ENCODE assay signal across 13 cellular contexts in the genomic region with DNA sequence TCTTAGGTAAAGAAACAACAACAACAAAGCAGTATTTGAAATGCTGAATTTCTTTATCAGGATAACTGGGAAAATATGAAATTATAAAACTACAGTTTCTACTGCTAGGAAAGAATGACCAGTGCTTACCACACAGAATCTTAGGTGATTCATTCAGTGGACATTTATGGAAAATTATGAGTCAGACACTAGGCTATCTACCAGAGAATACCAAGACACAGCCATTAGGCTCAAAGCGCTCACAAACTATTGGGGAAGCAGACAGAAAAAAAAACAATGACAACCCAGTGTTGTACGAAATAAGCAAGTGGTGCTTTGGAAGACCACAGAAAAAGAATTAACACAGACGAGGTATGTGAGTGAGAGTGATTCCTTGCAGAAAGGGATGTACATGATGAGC.
DNase-seq lines count a peak whose midpoint lies in the region; ATAC-seq and TF ChIP-seq lines count a peak whose summit lies in the region.
"Had no signal": no experiment of that assay in that cellular context is flagged by ENCODE, and none has a peak within 500 bp of the region (broad histone marks: within the 10 kb centered on the region; RNA-seq: fewer than 3 reads in every experiment).

No MANE protein-coding gene starts in this region.

- H3K4me1 ChIP-seq in GM23248 (ENCODE audit: insufficient read depth) (no peaks in the 10 kb centered on the region), skeletal muscle satellite cell (ENCODE audit: control insufficient read depth, insufficient read depth, low read length) (peaks cover 13% of the 10 kb centered on the region)

- DNase-seq in GM23248 = peak; percentile 5
- peak; percentile 6 for DNase-seq in RPMI7951 (ENCODE audit: low read depth)
- peak; percentile 91 for DNase-seq in fibroblast of pulmonary artery (ENCODE audit: low read depth)
- no peak for DNase-seq in sciatic nerve (ENCODE audit: low spot score)
- no peak for DNase-seq in T-helper 17 cell
- no peak for DNase-seq in NCI-H1694 (lab: John Stamatoyannopoulos, UW)
- DNase-seq: activated CD4-positive, alpha-beta T cell treated with anti-CD3 and anti-CD28 coated beads for 1 hour; activated effector memory CD4-positive, alpha-beta T cell treated with anti-CD3 and anti-CD28 coated beads, Interleukin-2, amount 50 U/mL, for 16 hours; KG1; right cardiac atrium; SHP77 had no signal

- no peak for TF ChIP-seq CTCF in fibroblast of pulmonary artery (IDR thresholded peaks at IDR 0.05; ENCODE audit: low read length, missing control alignments)

- no peak for ATAC-seq in sciatic nerve
- ATAC-seq in T-helper 17 cell = no peak
- ATAC-seq in GM19023 (IDR thresholded peaks at IDR 0.05; ENCODE audit: unreplicated experiment) = no peak
- ATAC-seq: right cardiac atrium had no signal

- no peak overlapping the region for H3K9ac ChIP-seq in GM23248
- H3K9ac ChIP-seq in skeletal muscle satellite cell (ENCODE audit: low read depth, low read length) = no peak overlapping the region

- no peak overlapping the region for H3K27ac ChIP-seq in GM23248

- WGBS in GM23248 (ENCODE audit: low coverage in 1 of 2, low lambda C conversion rate in 2 of 2, missing lambda C conversion rate in 2 of 2), 2 experiments = 23 to 29% methylated on average over 3 of the region's 3 CpGs

- H3K27ac Mint-ChIP-seq in T-helper 17 cell = no peak overlapping the region

- H3K36me3 ChIP-seq in GM23248 (ENCODE audit: low read depth) (no peaks in the 10 kb centered on the region), skeletal muscle satellite cell (ENCODE audit: insufficient read depth, low read length) (no peaks in the 10 kb centered on the region)

- no peaks in the 10 kb centered on the region for H3K9me2 ChIP-seq in GM23248 (ENCODE audit: insufficient read depth)

- in situ Hi-C loops in GM23248 (cut with MboI) = no loop called here

- intact Hi-C loops in sciatic nerve (cut with DNase I) = no loop called here

- no peaks in the 10 kb centered on the region for H3K79me2 ChIP-seq in GM23248 (ENCODE audit: insufficient read depth)

- H3K9me3 ChIP-seq in GM23248 (ENCODE audit: low read depth) (no peaks in the 10 kb centered on the region), skeletal muscle satellite cell (replicated peaks; ENCODE audit: low read length) (no peaks in the 10 kb centered on the region), T-helper 17 cell (ENCODE audit: control insufficient read depth, low read length, poor library complexity, severe bottlenecking) (no peaks in the 10 kb centered on the region)

- no peaks in the 10 kb centered on the region for H3K27me3 Mint-ChIP-seq in T-helper 17 cell

- H3K4me3 ChIP-seq in GM23248 = no peak overlapping the region
- no peak overlapping the region for H3K4me3 ChIP-seq in fibroblast of pulmonary artery (replicated peaks; ENCODE audit: low read depth, low read length)
- peak overlapping the region; percentile 19 for H3K4me3 ChIP-seq in skeletal muscle satellite cell (ENCODE audit: low read length)

- H3K4me3 Mint-ChIP-seq in T-helper 17 cell = no peak overlapping the region

- no peaks in the 10 kb centered on the region for H3F3A ChIP-seq in GM23248 (ENCODE audit: insufficient read depth)

- H3K36me3 Mint-ChIP-seq in T-helper 17 cell (ENCODE audit: low read depth) = no peaks in the 10 kb centered on the region

- H3K27me3 ChIP-seq in GM23248 (replicated peaks; ENCODE audit: insufficient read depth) (no peaks in the 10 kb centered on the region), skeletal muscle satellite cell (ENCODE audit: control insufficient read depth, insufficient read depth, low read length) (no peaks in the 10 kb centered on the region)

- no peaks in the 10 kb centered on the region for H3K4me1 Mint-ChIP-seq in T-helper 17 cell

- no peak overlapping the region for H3K4me2 ChIP-seq in GM23248 (ENCODE audit: unreplicated experiment)
- peak overlapping the region; percentile 55 for H3K4me2 ChIP-seq in skeletal muscle satellite cell (ENCODE audit: low read length)

- H4K20me1 ChIP-seq in GM23248 (ENCODE audit: insufficient read depth) = no peaks in the 10 kb centered on the region

- H2AFZ ChIP-seq in GM23248 = no peak overlapping the region

Comparison
In these comparisons a context has a peak if more than half of its experiments do, and no peak if none do; other contexts are left out.
1. DNase-seq: peak in GM23248 (single experiment), RPMI7951 (single experiment) and fibroblast of pulmonary artery (single experiment); none in sciatic nerve (single experiment), T-helper 17 cell (0 of 3) and NCI-H1694 (single experiment).